In the genomic region with DNA sequence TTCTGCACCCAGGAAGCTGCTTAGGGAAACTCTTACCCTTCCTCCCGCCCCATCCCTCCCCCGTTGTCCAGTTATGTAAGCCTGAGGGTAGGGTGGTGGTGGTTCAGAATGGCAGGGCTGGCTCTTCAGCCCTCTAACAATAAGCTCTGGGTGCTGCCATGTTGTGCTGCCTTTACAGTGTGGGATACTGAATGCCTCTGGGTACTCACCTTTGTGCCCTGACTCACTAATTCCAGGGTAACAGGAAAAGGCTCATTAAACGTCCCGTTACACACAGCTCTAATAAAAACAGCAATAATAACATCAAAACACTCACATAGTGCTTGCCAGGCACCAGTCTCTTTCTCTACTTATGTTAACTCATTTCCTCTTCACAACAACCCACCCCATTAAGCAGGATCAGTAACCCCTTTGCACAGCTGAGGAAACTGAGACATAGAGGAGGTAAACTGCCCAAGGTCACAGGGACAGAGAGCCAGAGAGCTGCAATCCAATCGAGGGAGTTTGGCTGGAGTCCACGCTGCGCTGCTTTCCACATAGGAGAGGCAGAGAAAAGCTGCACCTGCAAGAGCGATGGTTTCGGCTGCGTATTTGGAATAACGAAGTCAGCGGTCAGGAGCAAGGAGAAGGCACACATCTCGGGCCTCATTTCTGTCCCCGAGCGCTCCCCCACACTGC, we compare ENCODE assay signal across 19 cellular contexts. TPM values are rescaled to one million over a fixed set of nuclear protein-coding genes. Genes with fewer than 3 reads are reported as not detected.
DNase-seq lines count a peak whose midpoint lies in the region; ATAC-seq and TF ChIP-seq lines count a peak whose summit lies in the region.
"Had no signal": no experiment of that assay in that cellular context is flagged by ENCODE, and none has a peak within 500 bp of the region (broad histone marks: within the 10 kb centered on the region; RNA-seq: fewer than 3 reads in every experiment).

No MANE protein-coding gene starts in this region.

- DNase-seq in Caki2 (ENCODE audit: low read depth), result peak; percentile 70
- peak; percentile 44 for DNase-seq in MV-4-11 (lab: John Stamatoyannopoulos, UW)
- peak; percentile 96 for DNase-seq in dermis blood vessel endothelial cell
- peak; percentile 91 to 94 for DNase-seq in lung microvascular endothelial cell (ENCODE audit: low read depth in 2 of 2)
- DNase-seq in Calu3, result no peak
- DNase-seq in HEK293T (ENCODE audit: extremely low spot score), result no peak
- DNase-seq: activated CD8-positive, alpha-beta T cell treated with anti-CD3 and anti-CD28 coated beads for 36 hours; activated naive CD8-positive, alpha-beta T cell treated with anti-CD3 and anti-CD28 coated beads, Interleukin-2, amount 10 ng/mL, durations not matched to agents 7 days and 5 days; activated T-cell treated with anti-CD3 and anti-CD28 coated beads, Interleukin-2, amount 50 U/mL, for 72 hours; endodermal cell; GF-D8; immature natural killer cell; Karpas-422; NCI-H187; SK-N-SH had no signal

- H3K36me3 Mint-ChIP-seq in Calu3 (ENCODE audit: insufficient read depth, unreplicated experiment), result no peaks in the 10 kb centered on the region
- H3K36me3 Mint-ChIP-seq: activated naive CD8-positive, alpha-beta T cell treated with anti-CD3 and anti-CD28 coated beads, Interleukin-2, amount 10 ng/mL, durations not matched to agents 7 days and 5 days; immature natural killer cell had no signal

- H3K4me1 Mint-ChIP-seq in Calu3 (ENCODE audit: low read depth, unreplicated experiment), result no peaks in the 10 kb centered on the region
- H3K4me1 Mint-ChIP-seq: activated naive CD8-positive, alpha-beta T cell treated with anti-CD3 and anti-CD28 coated beads, Interleukin-2, amount 10 ng/mL, durations not matched to agents 7 days and 5 days; endodermal cell; immature natural killer cell had no signal

- H3K9me3 Mint-ChIP-seq in Calu3 (ENCODE audit: low read depth, unreplicated experiment), result no peaks in the 10 kb centered on the region
- H3K9me3 Mint-ChIP-seq: activated CD8-positive, alpha-beta T cell treated with anti-CD3 and anti-CD28 coated beads for 36 hours; activated naive CD8-positive, alpha-beta T cell treated with anti-CD3 and anti-CD28 coated beads, Interleukin-2, amount 10 ng/mL, durations not matched to agents 7 days and 5 days; activated T-cell treated with anti-CD3 and anti-CD28 coated beads, Interleukin-2, amount 50 U/mL, for 72 hours; immature natural killer cell had no signal

- H3K27me3 Mint-ChIP-seq in Calu3 (ENCODE audit: unreplicated experiment), result peaks cover 66% of the 10 kb centered on the region
- H3K27me3 Mint-ChIP-seq: activated CD8-positive, alpha-beta T cell treated with anti-CD3 and anti-CD28 coated beads for 36 hours had no signal

- ATAC-seq in GM18511 (IDR thresholded peaks at IDR 0.05; ENCODE audit: unreplicated experiment) (no peak), HG03378 (IDR thresholded peaks at IDR 0.05; ENCODE audit: unreplicated experiment) (no peak)
- ATAC-seq: activated CD8-positive, alpha-beta T cell treated with anti-CD3 and anti-CD28 coated beads for 36 hours; activated T-cell treated with anti-CD3 and anti-CD28 coated beads, Interleukin-2, amount 50 U/mL, for 72 hours; sciatic nerve had no signal

- CTCF ChIA-PET in Calu3 (lab: Charles Lee), result interaction anchor here (0.7 kb wide), 1 partner anchor 77 kb away, joined by 8 read pairs; no protein-coding TSS in a partner anchor
- CTCF ChIA-PET in HEK293T (lab: Yijun Ruan, JAX), result no interaction called here

- intact Hi-C loops in Calu3 (cut with micrococcal nuclease; ENCODE audit: unreplicated experiment), result no loop called here

- H3K27ac Mint-ChIP-seq in Calu3 (ENCODE audit: unreplicated experiment), result no peak overlapping the region
- H3K27ac Mint-ChIP-seq: activated CD8-positive, alpha-beta T cell treated with anti-CD3 and anti-CD28 coated beads for 36 hours; activated naive CD8-positive, alpha-beta T cell treated with anti-CD3 and anti-CD28 coated beads, Interleukin-2, amount 10 ng/mL, durations not matched to agents 7 days and 5 days; activated T-cell treated with anti-CD3 and anti-CD28 coated beads, Interleukin-2, amount 50 U/mL, for 72 hours; endodermal cell; immature natural killer cell had no signal

- in situ Hi-C loops in Caki2 (cut with HindIII; ENCODE audit: low pct_unique_long_range_greater_than_20kb, low sequenced_read_pairs), result no loop called here

- no peak for TF ChIP-seq CTCF in Calu3 (IDR thresholded peaks at IDR 0.05; ENCODE audit: unreplicated experiment)

- POLR2A ChIA-PET in HEK293T (lab: Yijun Ruan, JAX), result no interaction called here

- H3K4me3 Mint-ChIP-seq in Calu3 (ENCODE audit: low read depth, unreplicated experiment), result no peak overlapping the region
- H3K4me3 Mint-ChIP-seq: activated CD8-positive, alpha-beta T cell treated with anti-CD3 and anti-CD28 coated beads for 36 hours; activated naive CD8-positive, alpha-beta T cell treated with anti-CD3 and anti-CD28 coated beads, Interleukin-2, amount 10 ng/mL, durations not matched to agents 7 days and 5 days; activated T-cell treated with anti-CD3 and anti-CD28 coated beads, Interleukin-2, amount 50 U/mL, for 72 hours; endodermal cell; immature natural killer cell had no signal

- no TSS peak for BruUV-seq in Calu3 (replicated peaks; lab: Mats Ljungman, UMichigan)

TF ChIP-seq in HEK293T, 16 proteins besides CTCF, POLR2A, EP300 and RAD21:
- TF ChIP-seq LEF1 (IDR thresholded peaks at IDR 0.05; ENCODE audit: borderline replicate concordance) (no peak), BHLHE40 (IDR thresholded peaks at IDR 0.05; ENCODE audit: borderline replicate concordance) (no peak), ARNT (IDR thresholded peaks at IDR 0.05) (no peak), FOXK2 (IDR thresholded peaks at IDR 0.05) (no peak), TARDBP (IDR thresholded peaks at IDR 0.05) (no peak), FOXM1 (IDR thresholded peaks at IDR 0.05; ENCODE audit: borderline replicate concordance) (no peak), ELF4 (IDR thresholded peaks at IDR 0.05) (no peak), CTBP1 (IDR thresholded peaks at IDR 0.05; ENCODE audit: borderline replicate concordance) (no peak), FOXA1 (IDR thresholded peaks at IDR 0.05) (no peak), SUZ12 (IDR thresholded peaks at IDR 0.05) (no peak), HDGF (IDR thresholded peaks at IDR 0.05; ENCODE audit: borderline replicate concordance) (no peak), L3MBTL2 (conservative IDR thresholded peaks at IDR 0.05) (no peak)
- TF ChIP-seq, protein P1, sequence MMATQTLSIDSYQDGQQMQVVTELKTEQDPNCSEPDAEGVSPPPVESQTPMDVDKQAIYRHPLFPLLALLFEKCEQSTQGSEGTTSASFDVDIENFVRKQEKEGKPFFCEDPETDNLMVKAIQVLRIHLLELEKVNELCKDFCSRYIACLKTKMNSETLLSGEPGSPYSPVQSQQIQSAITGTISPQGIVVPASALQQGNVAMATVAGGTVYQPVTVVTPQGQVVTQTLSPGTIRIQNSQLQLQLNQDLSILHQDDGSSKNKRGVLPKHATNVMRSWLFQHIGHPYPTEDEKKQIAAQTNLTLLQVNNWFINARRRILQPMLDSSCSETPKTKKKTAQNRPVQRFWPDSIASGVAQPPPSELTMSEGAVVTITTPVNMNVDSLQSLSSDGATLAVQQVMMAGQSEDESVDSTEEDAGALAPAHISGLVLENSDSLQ (IDR thresholded peaks at IDR 0.05), result no peak

RNA-seq across cellular contexts. Expression of a gene that starts 41.9 kb away (rescaled TPM):
- not detected in 2 replicates for total RNA-seq in Caki2 (2014; rRNA removed; shearing (Covaris generic); ENCODE audit: low replicate concordance)
- total RNA-seq in dermis blood vessel endothelial cell (1,341 and 2,150 TPM in 2 replicates), lung microvascular endothelial cell (533 and 904 TPM in 2 replicates), Calu3 (2022) (not detected in 2 replicates)
- total RNA-seq: activated CD8-positive, alpha-beta T cell treated with anti-CD3 and anti-CD28 coated beads for 36 hours; activated naive CD8-positive, alpha-beta T cell treated with anti-CD3 and anti-CD28 coated beads, Interleukin-2, amount 10 ng/mL, durations not matched to agents 7 days and 5 days; NCI-H460 had no signal

Comparison
In these comparisons a context has a peak if more than half of its experiments do, and no peak if none do; other contexts are left out.
1. DNase-seq: peak in Caki2 (single experiment), MV-4-11 (single experiment), dermis blood vessel endothelial cell (single experiment) and lung microvascular endothelial cell (2 of 2); none in Calu3 (single experiment) and HEK293T (single experiment).
2. RNA of a gene that starts 41.9 kb away (total RNA-seq): 1,341 to 2,150 TPM in dermis blood vessel endothelial cell and 533 to 904 TPM in lung microvascular endothelial cell; not detected in Caki2 and not detected in Calu3; every median in the first group is over 100 times any median in the second.